ENCODE assay signal across 7 cellular contexts in genomic region chr11:67758467-67758866, GRCh38.
DNase-seq lines count a peak whose midpoint lies in the region; TF ChIP-seq lines count a peak whose summit lies in the region.
"Not testable (repeated sequence)": the region's sequence is repeated elsewhere in the genome, so short reads cannot be mapped to it uniquely, and the experiment has no call there.

No MANE protein-coding gene starts in this region.

- not testable (repeated sequence) for H4K91ac ChIP-seq in H9 (ENCODE audit: insufficient read length, low read depth, low read length)

- H3K27ac Mint-ChIP-seq in H9 (peak overlapping the region in 2 of 3 experiments; percentile 37 to 53; a peak in 3 of 7 replicates), brain (peak overlapping the region in 3 of 5 experiments; percentile 27 to 46 (median 35)), nephron (peak overlapping the region; percentile 86 to 96 (median 89)), progenitor cell of endocrine pancreas (peak overlapping the region; percentile 89)

- H3K4me3 Mint-ChIP-seq in H9: peak overlapping the region; percentile 10 to 58; a peak in 3 of 5 replicates
- H3K4me3 Mint-ChIP-seq in brain: not testable (repeated sequence)
- peak overlapping the region in 2 of 3 experiments; percentile 33 to 36 for H3K4me3 Mint-ChIP-seq in nephron
- H3K4me3 Mint-ChIP-seq in progenitor cell of endocrine pancreas (ENCODE audit: low read depth): peak overlapping the region; percentile 15

- H3K4ac ChIP-seq in H9 (ENCODE audit: low read depth, low read length): not testable (repeated sequence)

- not testable (repeated sequence) for H3K36me3 ChIP-seq in HUES64 (ENCODE audit: insufficient read depth, low read length); NT2/D1 (ENCODE audit: insufficient read depth, insufficient read length, low read length); iPS-20b (ENCODE audit: insufficient read depth, low read depth, low read length)

- not testable (repeated sequence) for H3K4me3 ChIP-seq in HUES64 (ENCODE audit: low read length); NT2/D1 (ENCODE audit: insufficient read length, low read depth)
- peak overlapping the region; percentile 49; the same call in 1 of the 2 replicates for H3K4me3 ChIP-seq in iPS-20b (ENCODE audit: low read length)

- H3K27me3 Mint-ChIP-seq in H9 (ENCODE audit: low read depth); progenitor cell of endocrine pancreas: not testable (repeated sequence)
- H3K27me3 Mint-ChIP-seq in brain (peaks cover 16% of the 10 kb centered on the region), nephron (ENCODE audit: low read depth) (peaks cover 14% of the 10 kb centered on the region)

- H3K4me2 ChIP-seq in H9 (ENCODE audit: insufficient read depth, insufficient read length, low read length): not testable (repeated sequence)

- H3K27ac ChIP-seq in H9 (ENCODE audit: insufficient read length, low read depth, low read length); iPS-20b (ENCODE audit: low read length): not testable (repeated sequence)
- peak overlapping the region; percentile 65; the same call in 1 of the 2 replicates for H3K27ac ChIP-seq in HUES64 (ENCODE audit: low read depth, low read length)

- H2BK5ac ChIP-seq in H9 (ENCODE audit: insufficient read length, low read length): not testable (repeated sequence)

- H3K23me2 ChIP-seq in H9 (ENCODE audit: insufficient read length, low read depth, low read length, poor library complexity, severe bottlenecking): not testable (repeated sequence)

- H4K5ac ChIP-seq in H9 (ENCODE audit: insufficient read length, low read depth, low read length): not testable (repeated sequence)

- H3K23ac ChIP-seq in H9 (ENCODE audit: insufficient read length, low read depth, low read length): not testable (repeated sequence)

- H2BK120ac ChIP-seq in H9 (ENCODE audit: low read depth, low read length, poor library complexity, severe bottlenecking): not testable (repeated sequence)

- not testable (repeated sequence) for H2BK12ac ChIP-seq in H9 (ENCODE audit: insufficient read length, low read depth, low read length)

- not testable (repeated sequence) for DNase-seq in H9; progenitor cell of endocrine pancreas (ENCODE audit: low spot score, unreplicated experiment)
- peak; percentile 50 for DNase-seq in NT2/D1 (ENCODE audit: low read depth, low spot score)

- H3K18ac ChIP-seq in H9 (ENCODE audit: insufficient read length, low read depth, low read length): not testable (repeated sequence)

- not testable (repeated sequence) for H4K20me1 ChIP-seq in H9 (ENCODE audit: control insufficient read depth, insufficient read depth, insufficient read length)

- peaks cover 0 to 13% (median 3%) of the 10 kb centered on the region in 3 experiments; a peak in 4 of 7 replicates for H3K36me3 Mint-ChIP-seq in H9 (ENCODE audit: insufficient read depth in 1 of 3, low read depth in 3 of 3)
- H3K36me3 Mint-ChIP-seq in brain; nephron (ENCODE audit: low read depth); progenitor cell of endocrine pancreas (ENCODE audit: insufficient read depth): not testable (repeated sequence)

- H2BK15ac ChIP-seq in H9 (ENCODE audit: low read depth, low read length): not testable (repeated sequence)

- no CpG with 5 or more reads among the region's 6 CpGs for WGBS in H9 (ENCODE audit: extremely low coverage, insufficient read length, low lambda C conversion rate)
- WGBS in HUES64: 56% methylated on average over 6 of the region's 6 CpGs

- not testable (repeated sequence) for H2AFZ ChIP-seq in H9 (ENCODE audit: low read length)

- H4K8ac ChIP-seq in H9 (replicated peaks; ENCODE audit: insufficient read length, low read depth, low read length): not testable (repeated sequence)

- H3K79me2 ChIP-seq in H9 (ENCODE audit: insufficient read depth, low read length): not testable (repeated sequence)

- H2BK20ac ChIP-seq in H9 (ENCODE audit: low read depth, low read length, poor library complexity, severe bottlenecking): not testable (repeated sequence)

- not testable (repeated sequence) for H3K27me3 ChIP-seq in H9 (ENCODE audit: insufficient read depth, low read length); HUES64 (ENCODE audit: insufficient read depth, low read length); NT2/D1 (ENCODE audit: insufficient read depth, insufficient read length); iPS-20b (ENCODE audit: insufficient read depth, low read length)

- TF ChIP-seq CTCF in H9 (conservative IDR thresholded peaks at IDR 0.05); brain (conservative IDR thresholded peaks at IDR 0.05); nephron (IDR thresholded peaks at IDR 0.05; ENCODE audit: unreplicated experiment in 3 of 3); progenitor cell of endocrine pancreas (IDR thresholded peaks at IDR 0.05; ENCODE audit: unreplicated experiment): not testable (repeated sequence)

- not testable (repeated sequence) for H2AK5ac ChIP-seq in H9 (ENCODE audit: insufficient read length, low read length)

- not testable (repeated sequence) for H3K56ac ChIP-seq in H9 (ENCODE audit: insufficient read length, low read depth, low read length)

- not testable (repeated sequence) for H3K79me1 ChIP-seq in H9 (ENCODE audit: insufficient read depth, low read depth, low read length, poor library complexity, severe bottlenecking)

- not testable (repeated sequence) for H3K9ac ChIP-seq in H9 (ENCODE audit: extremely low read depth, insufficient read length, low read length); HUES64 (ENCODE audit: low read depth, low read length); iPS-20b (ENCODE audit: low read depth, low read length)
- H3K9ac ChIP-seq in NT2/D1 (ENCODE audit: insufficient read length, low read depth): peak overlapping the region; percentile 77

- not testable (repeated sequence) for H3K9me3 Mint-ChIP-seq in H9; brain; nephron; progenitor cell of endocrine pancreas (ENCODE audit: low read depth)

- H3K9me3 ChIP-seq in H9 (ENCODE audit: control insufficient read depth, low read depth, low read length); HUES64 (ENCODE audit: insufficient read depth, low read depth, low read length); NT2/D1 (ENCODE audit: insufficient read depth, low read length); iPS-20b (ENCODE audit: insufficient read depth, low read depth, low read length): not testable (repeated sequence)

- H3K4me1 Mint-ChIP-seq in H9 (peaks cover 45 to 48% of the 10 kb centered on the region in 2 experiments), brain (peaks cover 49% of the 10 kb centered on the region), nephron (peaks cover 48% of the 10 kb centered on the region), progenitor cell of endocrine pancreas (ENCODE audit: low read depth) (peaks cover 45% of the 10 kb centered on the region)

- not testable (repeated sequence) for H3K14ac ChIP-seq in H9 (ENCODE audit: insufficient read depth, low read length)

- H3T11ph ChIP-seq in H9 (ENCODE audit: low read length): not testable (repeated sequence)

- H3K4me1 ChIP-seq in H9 (ENCODE audit: insufficient read depth, low read length); NT2/D1 (ENCODE audit: insufficient read depth, insufficient read length): not testable (repeated sequence)
- peaks cover 11% of the 10 kb centered on the region; the same call in 1 of the 2 replicates for H3K4me1 ChIP-seq in HUES64 (ENCODE audit: insufficient read depth, low read length)
- peaks cover 14% of the 10 kb centered on the region; the same call in 1 of the 2 replicates for H3K4me1 ChIP-seq in iPS-20b (ENCODE audit: insufficient read depth, low read length)

Comparison
In these comparisons a context has a peak if more than half of its experiments do, and no peak if none do; other contexts are left out.
1. H3K27ac Mint-ChIP-seq: peak in every context shown above with its lines; median percentile 89 in nephron; 89 in progenitor cell of endocrine pancreas; 45 in H9; 35 in brain.